12 cellular contexts compared by ENCODE assay signal in the genomic region with DNA sequence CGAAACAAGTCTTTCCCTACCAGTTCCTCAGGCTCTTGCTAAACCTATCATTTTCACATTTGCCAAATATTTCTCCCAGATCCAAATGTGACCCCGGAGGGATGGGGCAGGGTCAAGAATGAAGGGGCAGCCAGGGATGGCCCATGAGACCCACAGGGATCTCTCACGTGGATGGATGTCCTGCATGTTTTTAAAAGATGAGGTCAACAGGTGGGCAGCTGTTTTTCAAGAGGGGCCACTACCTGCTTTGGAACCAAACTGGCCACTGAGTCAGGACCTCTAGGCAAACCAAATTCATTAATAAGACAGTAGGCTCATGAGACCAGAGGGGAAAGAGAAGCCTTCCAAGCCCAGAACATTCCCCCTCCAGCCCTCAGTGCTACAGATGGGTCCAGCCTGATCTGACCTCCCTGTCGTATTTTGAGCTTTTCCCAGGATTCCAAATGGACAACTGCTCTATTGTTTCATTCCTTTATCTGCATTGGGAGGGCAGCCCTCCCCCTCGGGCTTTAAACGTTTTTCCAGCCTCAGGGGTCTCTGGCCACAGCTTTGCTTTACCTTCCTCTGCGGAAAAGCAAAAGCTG.
DNase-seq lines count a peak whose midpoint lies in the region; ATAC-seq and TF ChIP-seq lines count a peak whose summit lies in the region.
"Had no signal": no experiment of that assay in that cellular context is flagged by ENCODE, and none has a peak within 500 bp of the region (broad histone marks: within the 10 kb centered on the region; RNA-seq: fewer than 3 reads in every experiment).

No MANE protein-coding gene starts in this region.

- TF ChIP-seq CTCF in HEK293 (tag by site-specific recombination; IDR thresholded peaks at IDR 0.05) (no peak), spleen (IDR thresholded peaks at IDR 0.05 in 8 of 11, conservative IDR thresholded peaks at IDR 0.05 in 3 of 11) (no peak), PC-9 (conservative IDR thresholded peaks at IDR 0.05) (no peak)

- no peaks in the 10 kb centered on the region for H3K9me2 ChIP-seq in PC-9 (ENCODE audit: insufficient read depth)

- POLR2A ChIA-PET in HEK293 (lab: Yijun Ruan, JAX) (no interaction called here), PC-9 (lab: Charles Lee; ENCODE audit: unreplicated experiment) (no interaction called here)

- no peak overlapping the region for H2AFZ ChIP-seq in PC-9

- H3K4me1 ChIP-seq in HEK293 (ENCODE audit: control insufficient read depth, insufficient read depth, low read length) (no peaks in the 10 kb centered on the region), duodenal mucosa (ENCODE audit: control insufficient read depth in 1 of 2, insufficient read depth in 2 of 2, low read length in 2 of 2) (peaks cover 24 to 46% of the 10 kb centered on the region in 2 donors), mesodermal cell (ENCODE audit: control insufficient read depth, insufficient read depth, low read length, poor library complexity, severe bottlenecking) (peaks cover 17% of the 10 kb centered on the region), spleen (peaks cover 5 to 30% (median 14%) of the 10 kb centered on the region in 6 donors), PC-9 (replicated peaks; ENCODE audit: insufficient read depth) (peaks cover 56% of the 10 kb centered on the region)

- peak overlapping the region; percentile 38 to 60 for H3K9ac ChIP-seq in duodenal mucosa (ENCODE audit: low read depth in 1 of 2, low read length in 2 of 2)

- H3K9me3 ChIP-seq in HEK293 (ENCODE audit: control insufficient read depth, insufficient read depth, low read depth, low read length) (no peaks in the 10 kb centered on the region), duodenal mucosa (ENCODE audit: control insufficient read depth in 1 of 2, low read length in 2 of 2) (no peaks in the 10 kb centered on the region), mesodermal cell (ENCODE audit: control insufficient read depth, low read length) (peaks cover 10% of the 10 kb centered on the region), spleen (peaks cover 0 to 4% (median 0%) of the 10 kb centered on the region in 8 donors), PC-9 (ENCODE audit: insufficient read depth, low read depth) (no peaks in the 10 kb centered on the region)

- no peak for TF ChIP-seq POLR2A in spleen (IDR thresholded peaks at IDR 0.05)

- no peaks in the 10 kb centered on the region for H4K20me1 ChIP-seq in PC-9 (ENCODE audit: insufficient read depth)

- 78 to 87% methylated on average over 4 to 6 of the region's 7 CpGs for WGBS in mesodermal cell (ENCODE audit: insufficient coverage in 2 of 2), 2 experiments
- 60 to 76% (median 63%) methylated on average over 7 of the region's 7 CpGs for whole genome bisulfite sequencing in spleen, 5 donors

- no peaks in the 10 kb centered on the region for H3K36me3 ChIP-seq in HEK293 (ENCODE audit: control insufficient read depth in 2 of 2, insufficient read depth in 1 of 2, low read length in 2 of 2)
- H3K36me3 ChIP-seq in duodenal mucosa (ENCODE audit: control insufficient read depth in 1 of 2, insufficient read depth in 2 of 2, low read length in 2 of 2), result no peaks in the 10 kb centered on the region
- H3K36me3 ChIP-seq in mesodermal cell (ENCODE audit: control insufficient read depth, insufficient read depth, low read length), result no peaks in the 10 kb centered on the region
- no peaks in the 10 kb centered on the region for H3K36me3 ChIP-seq in spleen
- peaks cover 46% of the 10 kb centered on the region; the same call in 1 of the 2 replicates for H3K36me3 ChIP-seq in PC-9 (ENCODE audit: low read depth)

- H3K27me3 ChIP-seq in duodenal mucosa (ENCODE audit: control insufficient read depth in 1 of 2, insufficient read depth in 2 of 2, low read length in 2 of 2) (no peaks in the 10 kb centered on the region), spleen (replicated peaks in 1 of 7) (no peaks in the 10 kb centered on the region), PC-9 (ENCODE audit: insufficient read depth, low read depth) (no peaks in the 10 kb centered on the region)

- DNase-seq in spleen (no peak), PC-9 (no peak), retina (no peak)
- DNase-seq in effector CD4-positive, alpha-beta T cell, result no peak
- DNase-seq: activated CD4-positive, alpha-beta T cell treated with anti-CD3 and anti-CD28 coated beads, Interleukin-2, amount 50 U/mL, for 48 hours; activated naive CD8-positive, alpha-beta T cell treated with anti-CD3 and anti-CD28 coated beads for 36 hours; NCI-H82; SW 1271 had no signal

- no peak for ATAC-seq in HG02840 (IDR thresholded peaks at IDR 0.05; ENCODE audit: low FRiP score, unreplicated experiment)

- intact Hi-C loops in spleen (cut with DNase I; ENCODE audit: low total_unique reads), result no loop called here
- intact Hi-C loops in PC-9 (cut with micrococcal nuclease; ENCODE audit: unreplicated experiment), result no loop called here

- H3K4me2 ChIP-seq in PC-9, result no peak overlapping the region

- no TSS peak for BruUV-seq in PC-9 (replicated peaks; lab: Mats Ljungman, UMichigan)

- H3F3A ChIP-seq in PC-9 (ENCODE audit: insufficient read depth, low read depth), result peaks cover 52% of the 10 kb centered on the region

- H3K27ac ChIP-seq in HEK293 (ENCODE audit: extremely low read depth, low read depth, low read length) (no peak overlapping the region), duodenal mucosa (ENCODE audit: low read depth, low read length) (peak overlapping the region; percentile 54), mesodermal cell (ENCODE audit: low read depth, low read length, severe bottlenecking) (peak overlapping the region; percentile 45), spleen (peak overlapping the region in 7 of 8 donors; percentile 28 to 75 (median 55)), PC-9 (no peak overlapping the region)

- H3K4me3 ChIP-seq in HEK293 (ENCODE audit: low read depth, low read length) (no peak overlapping the region), duodenal mucosa (ENCODE audit: low read depth in 1 of 2, low read length in 2 of 2) (peak overlapping the region in 1 of 2 donors; percentile 20), mesodermal cell (ENCODE audit: extremely low read depth, insufficient read depth, low read length, poor library complexity, severe bottlenecking) (no peak overlapping the region), spleen (no peak overlapping the region), PC-9 (no peak overlapping the region)

- H3K79me2 ChIP-seq in PC-9 (ENCODE audit: low read depth), result peaks cover 94% of the 10 kb centered on the region

- CTCF ChIA-PET in HEK293 (lab: Yijun Ruan, JAX) (interaction anchor here (0.5 kb wide), 1 partner anchor 321 kb away, joined by 3 read pairs; no protein-coding TSS in a partner anchor), PC-9 (lab: Charles Lee) (interaction anchor here (0.6 kb wide), 1 partner anchor 37 kb away, joined by 3 read pairs; no protein-coding TSS in a partner anchor)

TF ChIP-seq in HEK293, 187 proteins besides CTCF, POLR2A, EP300 and RAD21:
- TF ChIP-seq ZFP41 (tag by site-specific recombination; IDR thresholded peaks at IDR 0.05; ENCODE audit: borderline replicate concordance) (no peak), ZNF792 (tag by site-specific recombination; IDR thresholded peaks at IDR 0.05) (no peak), ZNF626 (tag by site-specific recombination; IDR thresholded peaks at IDR 0.05) (no peak), ZNF585B (tag by site-specific recombination; IDR thresholded peaks at IDR 0.05) (no peak), ZNF501 (tag by site-specific recombination; IDR thresholded peaks at IDR 0.05) (no peak), ZNF223 (tag by site-specific recombination; IDR thresholded peaks at IDR 0.05) (no peak), KLF10 (tag by site-specific recombination; IDR thresholded peaks at IDR 0.05) (no peak), SCRT2 (tag by site-specific recombination; IDR thresholded peaks at IDR 0.05) (peak; percentile 77), SCRT1 (tag by site-specific recombination; IDR thresholded peaks at IDR 0.05; ENCODE audit: borderline replicate concordance) (peak; percentile 78), ZNF514 (tag by site-specific recombination; IDR thresholded peaks at IDR 0.05) (no peak), FEZF1 (tag by site-specific recombination; IDR thresholded peaks at IDR 0.05) (no peak)
- TF ChIP-seq, protein P1, sequence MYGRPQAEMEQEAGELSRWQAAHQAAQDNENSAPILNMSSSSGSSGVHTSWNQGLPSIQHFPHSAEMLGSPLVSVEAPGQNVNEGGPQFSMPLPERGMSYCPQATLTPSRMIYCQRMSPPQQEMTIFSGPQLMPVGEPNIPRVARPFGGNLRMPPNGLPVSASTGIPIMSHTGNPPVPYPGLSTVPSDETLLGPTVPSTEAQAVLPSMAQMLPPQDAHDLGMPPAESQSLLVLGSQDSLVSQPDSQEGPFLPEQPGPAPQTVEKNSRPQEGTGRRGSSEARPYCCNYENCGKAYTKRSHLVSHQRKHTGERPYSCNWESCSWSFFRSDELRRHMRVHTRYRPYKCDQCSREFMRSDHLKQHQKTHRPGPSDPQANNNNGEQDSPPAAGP (tag by site-specific recombination; IDR thresholded peaks at IDR 0.05), result no peak
- TF ChIP-seq, protein P2, sequence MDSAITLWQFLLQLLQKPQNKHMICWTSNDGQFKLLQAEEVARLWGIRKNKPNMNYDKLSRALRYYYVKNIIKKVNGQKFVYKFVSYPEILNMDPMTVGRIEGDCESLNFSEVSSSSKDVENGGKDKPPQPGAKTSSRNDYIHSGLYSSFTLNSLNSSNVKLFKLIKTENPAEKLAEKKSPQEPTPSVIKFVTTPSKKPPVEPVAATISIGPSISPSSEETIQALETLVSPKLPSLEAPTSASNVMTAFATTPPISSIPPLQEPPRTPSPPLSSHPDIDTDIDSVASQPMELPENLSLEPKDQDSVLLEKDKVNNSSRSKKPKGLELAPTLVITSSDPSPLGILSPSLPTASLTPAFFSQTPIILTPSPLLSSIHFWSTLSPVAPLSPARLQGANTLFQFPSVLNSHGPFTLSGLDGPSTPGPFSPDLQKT (IDR thresholded peaks at IDR 0.05; ENCODE audit: borderline replicate concordance, low read depth, low read length), result no peak

Comparison
In these comparisons a context has a peak if more than half of its experiments do, and no peak if none do; other contexts are left out.
1. H3K27ac ChIP-seq: peak in duodenal mucosa (single experiment), mesodermal cell (single experiment) and spleen (7 of 8); none in HEK293 (single experiment) and PC-9 (single experiment).